13 cellular contexts compared by ENCODE assay signal in the genomic region with DNA sequence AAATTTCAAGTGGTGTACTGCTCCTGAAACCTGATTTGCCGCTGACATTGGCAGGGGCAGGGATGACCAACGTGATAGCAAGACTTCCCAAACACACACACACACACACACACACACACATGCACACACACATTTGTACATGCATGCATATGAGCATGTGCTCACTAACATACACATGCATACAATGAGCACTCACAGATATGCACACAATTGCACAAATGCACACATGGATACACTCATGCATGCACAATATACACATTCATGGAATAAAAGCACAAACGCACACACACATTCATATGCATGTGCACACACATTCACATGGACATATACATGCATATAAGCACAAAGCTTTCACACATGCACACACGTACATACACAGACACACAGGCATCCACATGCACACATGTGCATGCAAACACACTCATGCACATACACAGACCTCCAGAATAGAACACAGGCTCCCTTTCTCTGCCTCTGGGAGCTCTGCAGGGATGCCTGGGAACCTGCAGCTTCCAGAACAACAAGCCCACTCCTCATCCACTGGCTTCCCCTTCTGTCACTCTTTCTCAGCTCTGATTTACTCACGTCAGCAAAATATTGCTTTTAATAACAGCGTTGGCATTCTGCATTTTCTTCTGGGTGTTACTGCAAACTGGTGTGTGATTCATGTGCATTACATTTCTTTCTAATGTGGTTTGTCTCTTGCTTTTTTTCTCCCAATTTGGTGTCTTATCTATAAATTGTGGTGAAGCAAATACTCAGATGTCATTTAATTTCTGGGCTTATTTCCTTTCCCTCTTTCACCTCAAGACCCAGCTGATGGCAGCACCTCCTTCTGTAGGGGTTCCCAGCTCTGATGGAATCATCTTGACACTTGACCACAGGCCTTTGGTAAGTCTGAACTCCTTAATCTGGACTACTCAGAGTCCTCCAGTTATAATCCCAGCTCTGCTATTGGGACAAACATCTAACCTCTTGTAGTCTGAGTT.
"Had no signal": no experiment of that assay in that cellular context is flagged by ENCODE, and none has a peak within 500 bp of the region (broad histone marks: within the 10 kb centered on the region; RNA-seq: fewer than 3 reads in every experiment).

No MANE protein-coding gene starts in this region.

- H3K4me1 ChIP-seq: body of pancreas, pancreas, stomach had no signal

- ATAC-seq: body of pancreas, pancreas, WTC11 had no signal

- H3K27me3 ChIP-seq: body of pancreas, pancreas had no signal

- H3K4me3 Mint-ChIP-seq: activated CD4-positive, alpha-beta T cell treated with anti-CD3 and anti-CD28 coated beads, Interleukin-2, amount 10 ng/mL, durations not matched to agents 7 days and 5 days; activated naive CD4-positive, alpha-beta T cell treated with anti-CD3 and anti-CD28 coated beads, Interleukin-2, amount 10 ng/mL, durations not matched to agents 7 days and 5 days; mesothelial cell of epicardium; WTC11 had no signal

- H3K4me3 ChIP-seq: body of pancreas, pancreas, stomach, thoracic aorta had no signal

- H3K27ac ChIP-seq: body of pancreas, pancreas, stomach, thoracic aorta had no signal

- H3K36me3 ChIP-seq: pancreas, stomach, thoracic aorta had no signal

- H3K27ac Mint-ChIP-seq: activated CD4-positive, alpha-beta T cell treated with anti-CD3 and anti-CD28 coated beads, Interleukin-2, amount 10 ng/mL, durations not matched to agents 7 days and 5 days; activated naive CD4-positive, alpha-beta T cell treated with anti-CD3 and anti-CD28 coated beads, Interleukin-2, amount 10 ng/mL, durations not matched to agents 7 days and 5 days; activated T-helper 2 cell treated with anti-CD3 and anti-CD28 coated beads, Interferon-gamma antibody, Interleukin-2, Interleukin-4, amounts not matched to agents 10 μg/mL and 5 μg/mL and 100 μg/mL, durations not matched to agents 14 hours and 24 hours and 36 hours; mesothelial cell of epicardium; WTC11 had no signal

- H3K36me3 Mint-ChIP-seq: activated naive CD4-positive, alpha-beta T cell treated with anti-CD3 and anti-CD28 coated beads, Interleukin-2, amount 10 ng/mL, durations not matched to agents 7 days and 5 days; mesothelial cell of epicardium; WTC11 had no signal

- H3K9me3 Mint-ChIP-seq: activated naive CD4-positive, alpha-beta T cell treated with anti-CD3 and anti-CD28 coated beads, Interleukin-2, amount 10 ng/mL, durations not matched to agents 7 days and 5 days; activated T-helper 2 cell treated with anti-CD3 and anti-CD28 coated beads, Interferon-gamma antibody, Interleukin-2, Interleukin-4, amounts not matched to agents 10 μg/mL and 5 μg/mL and 100 μg/mL, durations not matched to agents 14 hours and 24 hours and 36 hours had no signal

- DNase-seq: activated CD4-positive, alpha-beta T cell treated with anti-CD3 and anti-CD28 coated beads, Interleukin-2, amount 10 ng/mL, durations not matched to agents 7 days and 5 days; activated naive CD4-positive, alpha-beta T cell treated with anti-CD3 and anti-CD28 coated beads, Interleukin-2, amount 10 ng/mL, durations not matched to agents 7 days and 5 days; body of pancreas; effector memory CD4-positive, alpha-beta T cell; kidney glomerular epithelial cell; pancreas; stimulated activated CD4-positive, alpha-beta T cell treated with anti-CD3 and anti-CD28 coated beads, Interleukin-2, amount 100 ng/mL, for 48 hours; stimulated activated CD8-positive, alpha-beta memory T cell treated with anti-CD3 and anti-CD28 coated beads, Interleukin-4, amount 100 ng/mL, for 48 hours; stomach had no signal

- H3K9me3 ChIP-seq: body of pancreas, pancreas had no signal
